In genomic region chr5:13611604-13612003, GRCh38 we compare ENCODE assay signal across 19 cellular contexts.
DNase-seq lines count a peak whose midpoint lies in the region; ATAC-seq and TF ChIP-seq lines count a peak whose summit lies in the region.
"Had no signal": no experiment of that assay in that cellular context is flagged by ENCODE, and none has a peak within 500 bp of the region (broad histone marks: within the 10 kb centered on the region; RNA-seq: fewer than 3 reads in every experiment).

No MANE protein-coding gene starts in this region.

- ATAC-seq in foreskin keratinocyte = peak; percentile 88
- ATAC-seq in natural killer cell = no peak
- ATAC-seq: A549; CD8-positive, alpha-beta T cell had no signal

- no peak for TF ChIP-seq CTCF in mammary epithelial cell (conservative IDR thresholded peaks at IDR 0.05 in 1 of 2, IDR thresholded peaks at IDR 0.05 in 1 of 2; ENCODE audit: extremely low read depth in 1 of 2, insufficient read depth in 1 of 2, low read depth in 1 of 2, low read length in 2 of 2)
- TF ChIP-seq CTCF in MCF 10A (IDR thresholded peaks at IDR 0.05; ENCODE audit: unreplicated experiment) = no peak
- TF ChIP-seq CTCF in epithelial cell of esophagus (IDR thresholded peaks at IDR 0.05; ENCODE audit: insufficient read depth, low read depth, low read length, missing control alignments) = no peak
- TF ChIP-seq CTCF in foreskin keratinocyte (conservative IDR thresholded peaks at IDR 0.05) = no peak
- TF ChIP-seq CTCF in natural killer cell (IDR thresholded peaks at IDR 0.05) = no peak

- no peaks in the 10 kb centered on the region for H3K79me2 ChIP-seq in mammary epithelial cell (ENCODE audit: insufficient read depth, low read length)

- H3K4me2 ChIP-seq in mammary epithelial cell (ENCODE audit: insufficient read depth, low read depth, low read length) = peak overlapping the region; percentile 42
- H3K4me2 ChIP-seq: A549; BLaER1 treated with 17β-estradiol and CSF1 and Interleukin-3, amounts not matched to agents 10 nM and 100 nM had no signal

- H3K27ac Mint-ChIP-seq in MCF 10A (ENCODE audit: low read depth, unreplicated experiment) (no peak overlapping the region), natural killer cell (no peak overlapping the region)
- H3K27ac Mint-ChIP-seq: B cell; CD4-positive, alpha-beta T cell; CD8-positive, alpha-beta T cell had no signal

- POLR2A ChIA-PET in MCF 10A (lab: Yijun Ruan, JAX) = no interaction called here

- no peaks in the 10 kb centered on the region for H3K9me3 ChIP-seq in mammary epithelial cell (replicated peaks; ENCODE audit: insufficient read depth, low read length)

- H3K27me3 Mint-ChIP-seq in MCF 10A (ENCODE audit: insufficient read depth, unreplicated experiment) (no peaks in the 10 kb centered on the region), natural killer cell (ENCODE audit: low read depth in 2 of 2) (no peaks in the 10 kb centered on the region)
- H3K27me3 Mint-ChIP-seq: B cell; CD4-positive, alpha-beta T cell had no signal

- no peak overlapping the region for H3K4me3 Mint-ChIP-seq in MCF 10A (ENCODE audit: unreplicated experiment)
- H3K4me3 Mint-ChIP-seq in natural killer cell = no peak overlapping the region
- H3K4me3 Mint-ChIP-seq: B cell; CD4-positive, alpha-beta T cell; CD8-positive, alpha-beta T cell had no signal

- H3K36me3 Mint-ChIP-seq in MCF 10A (ENCODE audit: insufficient read depth, unreplicated experiment) (no peaks in the 10 kb centered on the region), natural killer cell (no peaks in the 10 kb centered on the region)
- H3K36me3 Mint-ChIP-seq: CD8-positive, alpha-beta T cell had no signal

- H3K4me3 ChIP-seq in mammary epithelial cell (replicated peaks in 1 of 3; ENCODE audit: insufficient read depth in 1 of 3, low read depth in 2 of 3, low read length in 3 of 3) (no peak overlapping the region), epithelial cell of esophagus (ENCODE audit: low read length) (no peak overlapping the region)
- H3K4me3 ChIP-seq: A549; BLaER1 treated with 17β-estradiol and CSF1 and Interleukin-3, amounts not matched to agents 10 nM and 100 nM had no signal

- no peak overlapping the region for H3K9ac ChIP-seq in mammary epithelial cell (ENCODE audit: insufficient read depth, low read length)
- H3K9ac ChIP-seq: BLaER1 treated with 17β-estradiol and CSF1 and Interleukin-3, amounts not matched to agents 10 nM and 100 nM had no signal

- H2AFZ ChIP-seq in mammary epithelial cell (ENCODE audit: low read depth, low read length) = peak overlapping the region; percentile 54

- no peaks in the 10 kb centered on the region for H4K20me1 ChIP-seq in mammary epithelial cell (ENCODE audit: insufficient read depth, low read length)
- H4K20me1 ChIP-seq: BLaER1 treated with 17β-estradiol and CSF1 and Interleukin-3, amounts not matched to agents 10 nM and 100 nM had no signal

- H3K27me3 ChIP-seq in mammary epithelial cell (ENCODE audit: insufficient read depth, low read length) = no peaks in the 10 kb centered on the region
- no peaks in the 10 kb centered on the region for H3K27me3 ChIP-seq in foreskin keratinocyte
- H3K27me3 ChIP-seq: BLaER1 treated with 17β-estradiol and CSF1 and Interleukin-3, amounts not matched to agents 10 nM and 100 nM had no signal

- in situ Hi-C loops in mammary epithelial cell (cut with MboI; ENCODE audit: low sequenced_read_pairs in 2 of 2) = no loop called here

- H3K9me3 Mint-ChIP-seq in MCF 10A (ENCODE audit: unreplicated experiment) = peaks cover 14% of the 10 kb centered on the region
- H3K9me3 Mint-ChIP-seq in natural killer cell = peaks cover 14% of the 10 kb centered on the region in 2 donors

- CTCF ChIA-PET in mammary epithelial cell (lab: Charles Lee; ENCODE audit: low non-redundant PET) = no interaction called here
- CTCF ChIA-PET in MCF 10A (lab: Yijun Ruan, JAX) = no interaction called here

- dilution Hi-C loops in mammary epithelial cell (cut with HindIII; ENCODE audit: low sequenced_read_pairs) = no loop called here

- H3K36me3 ChIP-seq in mammary epithelial cell (ENCODE audit: insufficient read depth, low read length) = no peaks in the 10 kb centered on the region
- H3K36me3 ChIP-seq: BLaER1 treated with 17β-estradiol and CSF1 and Interleukin-3, amounts not matched to agents 10 nM and 100 nM had no signal

- intact Hi-C loops in mammary epithelial cell (cut with micrococcal nuclease) (loop anchor here (2.0 kb wide), 1 partner anchor 47 kb away; no protein-coding TSS in a partner anchor), MCF 10A (cut with micrococcal nuclease) (no loop called here), natural killer cell (cut with micrococcal nuclease) (no loop called here)

- H3K27ac ChIP-seq in mammary epithelial cell (ENCODE audit: insufficient read depth, low read depth, low read length) (peak overlapping the region; percentile 94), foreskin keratinocyte (peak overlapping the region; percentile 85)
- H3K27ac ChIP-seq: 22Rv1; A549; BLaER1 treated with 17β-estradiol and CSF1 and Interleukin-3, amounts not matched to agents 10 nM and 100 nM; C4-2B had no signal

- H3K4me1 Mint-ChIP-seq in MCF 10A (ENCODE audit: insufficient read depth, unreplicated experiment) = no peaks in the 10 kb centered on the region
- no peaks in the 10 kb centered on the region for H3K4me1 Mint-ChIP-seq in natural killer cell
- H3K4me1 Mint-ChIP-seq: B cell had no signal

- H3K4me1 ChIP-seq in mammary epithelial cell (ENCODE audit: insufficient read depth, low read length) (peaks cover 22% of the 10 kb centered on the region), foreskin keratinocyte (peaks cover 13% of the 10 kb centered on the region)
- H3K4me1 ChIP-seq: BLaER1 treated with 17β-estradiol and CSF1 and Interleukin-3, amounts not matched to agents 10 nM and 100 nM; Caco-2 had no signal

- BruUV-seq in mammary epithelial cell (replicated peaks; lab: Mats Ljungman, UMichigan) = no TSS peak
- BruUV-seq in MCF 10A (replicated peaks; lab: Mats Ljungman, UMichigan) = no TSS peak

- DNase-seq in mammary epithelial cell (peak; percentile 97), MCF 10A (ENCODE audit: unreplicated experiment) (no peak), epithelial cell of esophagus (ENCODE audit: low read depth) (peak; percentile 76), foreskin keratinocyte (peak; percentile 96 to 98), natural killer cell (no peak)
- DNase-seq in activated effector memory CD4-positive, alpha-beta T cell treated with anti-CD3 and anti-CD28 coated beads, Interleukin-2, amount 50 U/mL, for 16 hours = no peak
- DNase-seq in activated T-cell treated with anti-CD3 and anti-CD28 coated beads, Interleukin-2, amount 50 U/mL, for 48 hours = no peak
- DNase-seq: AML-193; Caco-2; Calu3; CD4-positive, alpha-beta T cell; CD8-positive, alpha-beta T cell; DMS79 treated with DMSO at 0.1 percent for 48 hours; GF-D8 had no signal

- 0% methylated on average over 3 of the region's 3 CpGs for WGBS in mammary epithelial cell (ENCODE audit: low coverage, missing lambda C conversion rate)

Comparison
In these comparisons a context has a peak if more than half of its experiments do, and no peak if none do; other contexts are left out.
1. DNase-seq: peak in mammary epithelial cell (single experiment), epithelial cell of esophagus (single experiment) and foreskin keratinocyte (2 of 2); none in MCF 10A (single experiment), activated effector memory CD4-positive, alpha-beta T cell treated with anti-CD3 and anti-CD28 coated beads, Interleukin-2, amount 50 U/mL, for 16 hours (single experiment), natural killer cell (single experiment) and activated T-cell treated with anti-CD3 and anti-CD28 coated beads, Interleukin-2, amount 50 U/mL, for 48 hours (0 of 2).